ENCODE assay signal across 22 cellular contexts in genomic region chr22:27149886-27150529, GRCh38.
DNase-seq lines count a peak whose midpoint lies in the region; ATAC-seq, FAIRE-seq and TF ChIP-seq lines count a peak whose summit lies in the region.
"Had no signal": no experiment of that assay in that cellular context is flagged by ENCODE, and none has a peak within 500 bp of the region (broad histone marks: within the 10 kb centered on the region; RNA-seq: fewer than 3 reads in every experiment).

No MANE protein-coding gene starts in this region.

- no peaks in the 10 kb centered on the region for H3K4me1 ChIP-seq in HEK293 (ENCODE audit: control insufficient read depth, insufficient read depth, low read length)
- H3K4me1 ChIP-seq: uterus had no signal

- no peak for FAIRE-seq in GM12892 (lab: Jason Lieb, UNC)
- FAIRE-seq: frontal cortex, TTC549 had no signal

- POLR2A ChIA-PET in HEK293 (lab: Yijun Ruan, JAX): interaction anchor here (1.0 kb wide), 1 partner anchor 16 kb away, joined by 3 read pairs; no protein-coding TSS in a partner anchor

- TF ChIP-seq POLR2A in GM12892 (IDR thresholded peaks at IDR 0.05; ENCODE audit: low read depth, low read length): no peak

- no peak for TF ChIP-seq CTCF in HEK293 (tag by site-specific recombination; IDR thresholded peaks at IDR 0.05)

- H3K4me3 ChIP-seq in HEK293 (ENCODE audit: low read depth, low read length): no peak overlapping the region
- H3K4me3 ChIP-seq: lower lobe of right lung, uterus had no signal

- DNase-seq in AG08395 (ENCODE audit: low spot score) (peak; percentile 69), dermis microvascular lymphatic vessel endothelial cell (ENCODE audit: low read depth in 2 of 2) (peak; percentile 21 to 42), lung microvascular endothelial cell (ENCODE audit: low read depth in 2 of 2) (peak; percentile 38 to 56), DMS53 treated with DMSO at 0.1 percent for 48 hours (lab: John Stamatoyannopoulos, UW; ENCODE audit: unreplicated experiment) (no peak), DMS 273 treated with DMSO at 0.1 percent for 48 hours (lab: John Stamatoyannopoulos, UW) (no peak), GM12892 (ENCODE audit: insufficient read length) (no peak)
- DNase-seq: activated CD4-positive, alpha-beta T cell treated with anti-CD3 and anti-CD28 coated beads, Interleukin-2, amount 50 U/mL, for 48 hours; activated T-cell treated with anti-CD3 and anti-CD28 coated beads, Interleukin-2, amount 50 U/mL, for 1 hour; Calu3; effector CD8-positive, alpha-beta T cell; lower lobe of right lung; NCI-H187; NCI-H510A treated with DMSO at 0.1 percent for 48 hours; PC-3; stimulated activated naive CD8-positive, alpha-beta T cell treated with anti-CD3 and anti-CD28 coated beads, Interleukin-15, amount 100 ng/mL, for 72 hours; uterus had no signal

- H3K27ac ChIP-seq in HEK293 (ENCODE audit: extremely low read depth, low read depth, low read length): no peak overlapping the region
- H3K27ac ChIP-seq: lower lobe of right lung, uterus had no signal

- CTCF ChIA-PET in HEK293 (lab: Yijun Ruan, JAX): interaction anchor here (0.9 to 2.0 kb wide), 6 partner anchors 15 to 186 kb away, joined by 3 to 4 read pairs (median 3); no protein-coding TSS in a partner anchor

- peaks cover 2% of the 10 kb centered on the region; the same call in 1 of the 2 replicates for H3K9me3 ChIP-seq in HEK293 (ENCODE audit: control insufficient read depth, insufficient read depth, low read depth, low read length)

- ATAC-seq in GM21423 (IDR thresholded peaks at IDR 0.05; ENCODE audit: unreplicated experiment): no peak
- ATAC-seq: HCT116; natural killer cell treated with Interleukin-12 subunit alpha and Interleukin-12 subunit beta and Interleukin-15 and Interleukin-18, amount 100 ng/mL, for 72 hours; PC-3 had no signal

- no peaks in the 10 kb centered on the region for H3K36me3 ChIP-seq in HEK293 (ENCODE audit: control insufficient read depth in 2 of 2, insufficient read depth in 1 of 2, low read length in 2 of 2)
- H3K36me3 ChIP-seq: lower lobe of right lung, uterus had no signal

TF ChIP-seq in HEK293, 187 proteins besides CTCF, POLR2A, EP300 and RAD21:
- no peak for TF ChIP-seq ZNF174 (tag by site-specific recombination; IDR thresholded peaks at IDR 0.05)
- TF ChIP-seq, protein P1, sequence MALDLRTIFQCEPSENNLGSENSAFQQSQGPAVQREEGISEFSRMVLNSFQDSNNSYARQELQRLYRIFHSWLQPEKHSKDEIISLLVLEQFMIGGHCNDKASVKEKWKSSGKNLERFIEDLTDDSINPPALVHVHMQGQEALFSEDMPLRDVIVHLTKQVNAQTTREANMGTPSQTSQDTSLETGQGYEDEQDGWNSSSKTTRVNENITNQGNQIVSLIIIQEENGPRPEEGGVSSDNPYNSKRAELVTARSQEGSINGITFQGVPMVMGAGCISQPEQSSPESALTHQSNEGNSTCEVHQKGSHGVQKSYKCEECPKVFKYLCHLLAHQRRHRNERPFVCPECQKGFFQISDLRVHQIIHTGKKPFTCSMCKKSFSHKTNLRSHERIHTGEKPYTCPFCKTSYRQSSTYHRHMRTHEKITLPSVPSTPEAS (tag by site-specific recombination; IDR thresholded peaks at IDR 0.05): peak; percentile 70

Comparison
In these comparisons a context has a peak if more than half of its experiments do, and no peak if none do; other contexts are left out.
1. DNase-seq: peak in AG08395 (single experiment), dermis microvascular lymphatic vessel endothelial cell (2 of 2) and lung microvascular endothelial cell (2 of 2); none in DMS53 treated with DMSO at 0.1 percent for 48 hours (single experiment), DMS 273 treated with DMSO at 0.1 percent for 48 hours (single experiment) and GM12892 (single experiment).